8 cellular contexts compared by ENCODE assay signal in genomic region chr3:140941090-140941433, GRCh38. TPM values are rescaled to one million over a fixed set of nuclear protein-coding genes. Genes with fewer than 3 reads are reported as not detected.
DNase-seq lines count a peak whose midpoint lies in the region; ATAC-seq and TF ChIP-seq lines count a peak whose summit lies in the region.

No MANE protein-coding gene starts in this region.

- peak overlapping the region; percentile 98 for H3K27ac ChIP-seq in WERI-Rb-1

- TF ChIP-seq CTCF in GM12875 (IDR thresholded peaks at IDR 0.05; ENCODE audit: borderline replicate concordance, insufficient read depth, low read depth, low read length) (no peak), WERI-Rb-1 (IDR thresholded peaks at IDR 0.05; ENCODE audit: low read depth, low read length) (no peak), foreskin fibroblast (IDR thresholded peaks at IDR 0.05; ENCODE audit: low read depth, low read length) (no peak), omental fat pad (IDR thresholded peaks at IDR 0.05) (no peak)

- no peak for DNase-seq in WERI-Rb-1
- DNase-seq in foreskin fibroblast = no peak
- DNase-seq in skeletal muscle cell (ENCODE audit: low read depth) = no peak
- no peak for DNase-seq in middle frontal gyrus (ENCODE audit: extremely low spot score, low spot score)
- no peak for DNase-seq in omental fat pad (ENCODE audit: low spot score)
- DNase-seq in activated gamma-delta T cell (lab: John Stamatoyannopoulos, UW) = no peak

- H3K9me3 ChIP-seq in WERI-Rb-1 (ENCODE audit: severe bottlenecking) = no peaks in the 10 kb centered on the region

- no peaks in the 10 kb centered on the region for H3K27me3 ChIP-seq in WERI-Rb-1 (ENCODE audit: insufficient read depth, low read depth, severe bottlenecking)

- H3K36me3 ChIP-seq in WERI-Rb-1 = peaks cover 12% of the 10 kb centered on the region

- ATAC-seq in omental fat pad (ENCODE audit: low FRiP score) (no peak), GM21619 (IDR thresholded peaks at IDR 0.05; ENCODE audit: unreplicated experiment) (no peak)

- H3K4me3 ChIP-seq in GM12875 (ENCODE audit: low read depth, low read length) (peak overlapping the region; percentile 97), WERI-Rb-1 (ENCODE audit: low read depth, low read length) (peak overlapping the region; percentile 93), foreskin fibroblast (ENCODE audit: low read depth in 1 of 2, low read length in 2 of 2) (peak overlapping the region; percentile 69 to 92), skeletal muscle cell (ENCODE audit: low read depth, low read length) (peak overlapping the region; percentile 93)

RNA-seq across cellular contexts. Expression of gene SLC25A36, which starts 0.6 kb away (rescaled TPM):
- total RNA-seq in omental fat pad = 10 to 100 TPM; 50.9 to 77.9 (median 55.4) TPM
